In the genomic region with DNA sequence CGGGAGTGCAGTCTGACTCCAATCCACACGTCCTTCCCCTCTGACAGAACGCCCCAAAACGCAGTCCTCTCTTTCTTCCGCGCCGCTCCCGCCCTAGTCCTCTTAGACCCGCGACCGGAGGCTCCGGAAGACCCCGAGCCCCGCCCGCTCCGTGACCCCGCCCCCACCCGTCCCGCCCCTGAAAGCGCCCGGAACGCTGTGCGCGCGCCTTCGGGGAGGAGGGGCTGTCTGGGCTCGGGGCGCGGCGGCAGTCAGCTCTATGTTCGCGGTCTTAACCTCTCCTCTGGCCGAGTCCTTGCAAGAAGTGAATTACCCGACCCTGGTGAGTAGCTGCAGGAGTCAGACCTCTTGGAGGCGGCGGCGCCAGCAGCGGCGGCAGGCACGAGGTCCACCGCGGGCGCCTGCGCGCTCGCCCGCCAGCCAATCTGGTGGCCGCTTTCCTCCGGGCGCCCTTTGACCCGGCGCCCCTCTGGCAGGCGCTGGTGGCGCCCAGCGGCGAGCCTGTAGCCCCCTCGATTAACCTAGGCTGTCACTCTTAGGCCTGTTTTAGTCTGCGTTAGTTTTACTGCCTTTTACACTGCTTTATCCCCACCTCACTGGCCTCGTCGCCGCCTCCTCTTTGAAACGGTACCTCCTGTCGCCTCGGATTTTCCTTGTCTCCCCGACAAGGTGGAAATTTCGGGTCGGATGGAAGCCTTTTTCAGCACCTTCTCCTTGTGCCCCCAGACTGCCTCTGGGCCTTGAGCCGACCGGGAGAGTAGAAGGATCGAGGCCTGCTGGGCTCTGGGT, we compare ENCODE assay signal across 1 cellular context.
TF ChIP-seq lines count a peak whose summit lies in the region.

Gene MANEA (plus strand): TSS at position 219 of the 789 bp plus-strand sequence. CDS start 8,905 bp downstream, outside the sequence.

TF ChIP-seq in HepG2, 621 proteins besides CTCF, POLR2A, EP300 and RAD21 (continued from another document and continues in another):
- TF ChIP-seq, protein P1, sequence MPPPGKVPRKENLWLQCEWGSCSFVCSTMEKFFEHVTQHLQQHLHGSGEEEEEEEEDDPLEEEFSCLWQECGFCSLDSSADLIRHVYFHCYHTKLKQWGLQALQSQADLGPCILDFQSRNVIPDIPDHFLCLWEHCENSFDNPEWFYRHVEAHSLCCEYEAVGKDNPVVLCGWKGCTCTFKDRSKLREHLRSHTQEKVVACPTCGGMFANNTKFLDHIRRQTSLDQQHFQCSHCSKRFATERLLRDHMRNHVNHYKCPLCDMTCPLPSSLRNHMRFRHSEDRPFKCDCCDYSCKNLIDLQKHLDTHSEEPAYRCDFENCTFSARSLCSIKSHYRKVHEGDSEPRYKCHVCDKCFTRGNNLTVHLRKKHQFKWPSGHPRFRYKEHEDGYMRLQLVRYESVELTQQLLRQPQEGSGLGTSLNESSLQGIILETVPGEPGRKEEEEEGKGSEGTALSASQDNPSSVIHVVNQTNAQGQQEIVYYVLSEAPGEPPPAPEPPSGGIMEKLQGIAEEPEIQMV (CRISPR knock-in tag; IDR thresholded peaks at IDR 0.05; ENCODE audit: low read depth), result no peak
- TF ChIP-seq NCOA5 (CRISPR knock-in tag; IDR thresholded peaks at IDR 0.05) (no peak), SRSF1 (optimal IDR thresholded peaks at IDR 0.05; ENCODE audit: low read depth, low read length) (peak; percentile 37), ZNF263 (CRISPR knock-in tag; IDR thresholded peaks at IDR 0.05) (no peak), ZNF652 (CRISPR knock-in tag; IDR thresholded peaks at IDR 0.05; ENCODE audit: borderline replicate concordance, low read depth) (no peak), ZNF382 (CRISPR knock-in tag; IDR thresholded peaks at IDR 0.05; ENCODE audit: borderline replicate concordance) (no peak), DBP (CRISPR knock-in tag; IDR thresholded peaks at IDR 0.05; ENCODE audit: not compliant biosample characterization) (no peak), ZNF121 (CRISPR knock-in tag; IDR thresholded peaks at IDR 0.05) (no peak), MTF2 (CRISPR knock-in tag; IDR thresholded peaks at IDR 0.05; ENCODE audit: borderline replicate concordance) (peak; percentile 70; the same call in 1 of the 2 replicates), JUND (CRISPR knock-in tag; IDR thresholded peaks at IDR 0.05) (no peak), ARHGAP35 (CRISPR knock-in tag; IDR thresholded peaks at IDR 0.05; ENCODE audit: borderline replicate concordance) (peak; percentile 70; the same call in 1 of the 2 replicates), ZNF782 (CRISPR knock-in tag; IDR thresholded peaks at IDR 0.05; ENCODE audit: borderline replicate concordance) (no peak), ZNF225 (CRISPR knock-in tag; IDR thresholded peaks at IDR 0.05) (peak; percentile 78; the same call in 1 of the 2 replicates), BHLHE40 (IDR thresholded peaks at IDR 0.05; ENCODE audit: low read length) (no peak), KDM1A (CRISPR knock-in tag; IDR thresholded peaks at IDR 0.05) (no peak), TMF1 (CRISPR knock-in tag; IDR thresholded peaks at IDR 0.05; ENCODE audit: low read depth) (peak; percentile 14; the same call in 1 of the 2 replicates), ZBTB14 (CRISPR knock-in tag; IDR thresholded peaks at IDR 0.05) (peak; percentile 78), ZNF7 (CRISPR knock-in tag; IDR thresholded peaks at IDR 0.05) (no peak), ZNF569 (CRISPR knock-in tag; IDR thresholded peaks at IDR 0.05; ENCODE audit: borderline replicate concordance) (no peak), FOSL2 (CRISPR knock-in tag; IDR thresholded peaks at IDR 0.05) (no peak), ZNF331 (CRISPR knock-in tag; IDR thresholded peaks at IDR 0.05) (no peak), NFIB (CRISPR knock-in tag; IDR thresholded peaks at IDR 0.05; ENCODE audit: borderline replicate concordance) (no peak), ZFP36L1 (CRISPR knock-in tag; IDR thresholded peaks at IDR 0.05) (no peak), NR2F1 (CRISPR knock-in tag; IDR thresholded peaks at IDR 0.05) (peak; percentile 3 to 64; a peak in 2 of 4 replicates), CBFB (CRISPR knock-in tag; IDR thresholded peaks at IDR 0.05) (peak; percentile 31; the same call in 1 of the 2 replicates), SATB2 (CRISPR knock-in tag; IDR thresholded peaks at IDR 0.05) (no peak), ZNF747 (CRISPR knock-in tag; IDR thresholded peaks at IDR 0.05; ENCODE audit: borderline replicate concordance) (no peak), NFKBIZ (CRISPR knock-in tag; IDR thresholded peaks at IDR 0.05) (no peak), SALL1 (CRISPR knock-in tag; IDR thresholded peaks at IDR 0.05) (peak; percentile 83)
- TF ChIP-seq, protein P2, sequence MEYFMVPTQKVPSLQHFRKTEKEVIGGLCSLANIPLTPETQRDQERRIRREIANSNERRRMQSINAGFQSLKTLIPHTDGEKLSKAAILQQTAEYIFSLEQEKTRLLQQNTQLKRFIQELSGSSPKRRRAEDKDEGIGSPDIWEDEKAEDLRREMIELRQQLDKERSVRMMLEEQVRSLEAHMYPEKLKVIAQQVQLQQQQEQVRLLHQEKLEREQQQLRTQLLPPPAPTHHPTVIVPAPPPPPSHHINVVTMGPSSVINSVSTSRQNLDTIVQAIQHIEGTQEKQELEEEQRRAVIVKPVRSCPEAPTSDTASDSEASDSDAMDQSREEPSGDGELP (IDR thresholded peaks at IDR 0.05; ENCODE audit: borderline replicate concordance, low read depth), result no peak
- TF ChIP-seq, protein P3, sequence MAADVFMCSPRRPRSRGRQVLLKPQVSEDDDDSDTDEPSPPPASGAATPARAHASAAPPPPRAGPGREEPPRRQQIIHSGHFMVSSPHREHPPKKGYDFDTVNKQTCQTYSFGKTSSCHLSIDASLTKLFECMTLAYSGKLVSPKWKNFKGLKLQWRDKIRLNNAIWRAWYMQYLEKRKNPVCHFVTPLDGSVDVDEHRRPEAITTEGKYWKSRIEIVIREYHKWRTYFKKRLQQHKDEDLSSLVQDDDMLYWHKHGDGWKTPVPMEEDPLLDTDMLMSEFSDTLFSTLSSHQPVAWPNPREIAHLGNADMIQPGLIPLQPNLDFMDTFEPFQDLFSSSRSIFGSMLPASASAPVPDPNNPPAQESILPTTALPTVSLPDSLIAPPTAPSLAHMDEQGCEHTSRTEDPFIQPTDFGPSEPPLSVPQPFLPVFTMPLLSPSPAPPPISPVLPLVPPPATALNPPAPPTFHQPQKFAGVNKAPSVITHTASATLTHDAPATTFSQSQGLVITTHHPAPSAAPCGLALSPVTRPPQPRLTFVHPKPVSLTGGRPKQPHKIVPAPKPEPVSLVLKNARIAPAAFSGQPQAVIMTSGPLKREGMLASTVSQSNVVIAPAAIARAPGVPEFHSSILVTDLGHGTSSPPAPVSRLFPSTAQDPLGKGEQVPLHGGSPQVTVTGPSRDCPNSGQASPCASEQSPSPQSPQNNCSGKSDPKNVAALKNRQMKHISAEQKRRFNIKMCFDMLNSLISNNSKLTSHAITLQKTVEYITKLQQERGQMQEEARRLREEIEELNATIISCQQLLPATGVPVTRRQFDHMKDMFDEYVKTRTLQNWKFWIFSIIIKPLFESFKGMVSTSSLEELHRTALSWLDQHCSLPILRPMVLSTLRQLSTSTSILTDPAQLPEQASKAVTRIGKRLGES (CRISPR knock-in tag; IDR thresholded peaks at IDR 0.05; ENCODE audit: borderline replicate concordance), result no peak
- TF ChIP-seq, protein P4, sequence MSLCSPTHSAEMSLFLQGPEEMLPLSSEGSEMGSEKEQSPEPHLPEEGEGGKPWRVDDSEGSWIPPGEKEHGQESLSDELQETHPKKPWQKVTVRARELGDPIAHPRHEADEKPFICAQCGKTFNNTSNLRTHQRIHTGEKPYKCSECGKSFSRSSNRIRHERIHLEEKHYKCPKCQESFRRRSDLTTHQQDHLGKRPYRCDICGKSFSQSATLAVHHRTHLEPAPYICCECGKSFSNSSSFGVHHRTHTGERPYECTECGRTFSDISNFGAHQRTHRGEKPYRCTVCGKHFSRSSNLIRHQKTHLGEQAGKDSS (CRISPR knock-in tag; IDR thresholded peaks at IDR 0.05; ENCODE audit: borderline replicate concordance, low read depth), result no peak
- TF ChIP-seq, protein P5, sequence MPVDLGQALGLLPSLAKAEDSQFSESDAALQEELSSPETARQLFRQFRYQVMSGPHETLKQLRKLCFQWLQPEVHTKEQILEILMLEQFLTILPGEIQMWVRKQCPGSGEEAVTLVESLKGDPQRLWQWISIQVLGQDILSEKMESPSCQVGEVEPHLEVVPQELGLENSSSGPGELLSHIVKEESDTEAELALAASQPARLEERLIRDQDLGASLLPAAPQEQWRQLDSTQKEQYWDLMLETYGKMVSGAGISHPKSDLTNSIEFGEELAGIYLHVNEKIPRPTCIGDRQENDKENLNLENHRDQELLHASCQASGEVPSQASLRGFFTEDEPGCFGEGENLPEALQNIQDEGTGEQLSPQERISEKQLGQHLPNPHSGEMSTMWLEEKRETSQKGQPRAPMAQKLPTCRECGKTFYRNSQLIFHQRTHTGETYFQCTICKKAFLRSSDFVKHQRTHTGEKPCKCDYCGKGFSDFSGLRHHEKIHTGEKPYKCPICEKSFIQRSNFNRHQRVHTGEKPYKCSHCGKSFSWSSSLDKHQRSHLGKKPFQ (CRISPR knock-in tag; IDR thresholded peaks at IDR 0.05; ENCODE audit: insufficient replicate concordance), result no peak
- TF ChIP-seq, protein P6, sequence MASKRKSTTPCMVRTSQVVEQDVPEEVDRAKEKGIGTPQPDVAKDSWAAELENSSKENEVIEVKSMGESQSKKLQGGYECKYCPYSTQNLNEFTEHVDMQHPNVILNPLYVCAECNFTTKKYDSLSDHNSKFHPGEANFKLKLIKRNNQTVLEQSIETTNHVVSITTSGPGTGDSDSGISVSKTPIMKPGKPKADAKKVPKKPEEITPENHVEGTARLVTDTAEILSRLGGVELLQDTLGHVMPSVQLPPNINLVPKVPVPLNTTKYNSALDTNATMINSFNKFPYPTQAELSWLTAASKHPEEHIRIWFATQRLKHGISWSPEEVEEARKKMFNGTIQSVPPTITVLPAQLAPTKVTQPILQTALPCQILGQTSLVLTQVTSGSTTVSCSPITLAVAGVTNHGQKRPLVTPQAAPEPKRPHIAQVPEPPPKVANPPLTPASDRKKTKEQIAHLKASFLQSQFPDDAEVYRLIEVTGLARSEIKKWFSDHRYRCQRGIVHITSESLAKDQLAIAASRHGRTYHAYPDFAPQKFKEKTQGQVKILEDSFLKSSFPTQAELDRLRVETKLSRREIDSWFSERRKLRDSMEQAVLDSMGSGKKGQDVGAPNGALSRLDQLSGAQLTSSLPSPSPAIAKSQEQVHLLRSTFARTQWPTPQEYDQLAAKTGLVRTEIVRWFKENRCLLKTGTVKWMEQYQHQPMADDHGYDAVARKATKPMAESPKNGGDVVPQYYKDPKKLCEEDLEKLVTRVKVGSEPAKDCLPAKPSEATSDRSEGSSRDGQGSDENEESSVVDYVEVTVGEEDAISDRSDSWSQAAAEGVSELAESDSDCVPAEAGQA (IDR thresholded peaks at IDR 0.05; ENCODE audit: low read depth), result no peak
- TF ChIP-seq, protein P6 (CRISPR knock-in tag; IDR thresholded peaks at IDR 0.05; ENCODE audit: borderline replicate concordance), result no peak
- TF ChIP-seq, protein P7, sequence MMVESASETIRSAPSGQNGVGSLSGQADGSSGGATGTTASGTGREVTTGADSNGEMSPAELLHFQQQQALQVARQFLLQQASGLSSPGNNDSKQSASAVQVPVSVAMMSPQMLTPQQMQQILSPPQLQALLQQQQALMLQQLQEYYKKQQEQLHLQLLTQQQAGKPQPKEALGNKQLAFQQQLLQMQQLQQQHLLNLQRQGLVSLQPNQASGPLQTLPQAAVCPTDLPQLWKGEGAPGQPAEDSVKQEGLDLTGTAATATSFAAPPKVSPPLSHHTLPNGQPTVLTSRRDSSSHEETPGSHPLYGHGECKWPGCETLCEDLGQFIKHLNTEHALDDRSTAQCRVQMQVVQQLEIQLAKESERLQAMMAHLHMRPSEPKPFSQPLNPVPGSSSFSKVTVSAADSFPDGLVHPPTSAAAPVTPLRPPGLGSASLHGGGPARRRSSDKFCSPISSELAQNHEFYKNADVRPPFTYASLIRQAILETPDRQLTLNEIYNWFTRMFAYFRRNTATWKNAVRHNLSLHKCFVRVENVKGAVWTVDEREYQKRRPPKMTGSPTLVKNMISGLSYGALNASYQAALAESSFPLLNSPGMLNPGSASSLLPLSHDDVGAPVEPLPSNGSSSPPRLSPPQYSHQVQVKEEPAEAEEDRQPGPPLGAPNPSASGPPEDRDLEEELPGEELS (CRISPR knock-in tag; IDR thresholded peaks at IDR 0.05), result peak; percentile 27; the same call in 1 of the 2 replicates
